In the genomic region with DNA sequence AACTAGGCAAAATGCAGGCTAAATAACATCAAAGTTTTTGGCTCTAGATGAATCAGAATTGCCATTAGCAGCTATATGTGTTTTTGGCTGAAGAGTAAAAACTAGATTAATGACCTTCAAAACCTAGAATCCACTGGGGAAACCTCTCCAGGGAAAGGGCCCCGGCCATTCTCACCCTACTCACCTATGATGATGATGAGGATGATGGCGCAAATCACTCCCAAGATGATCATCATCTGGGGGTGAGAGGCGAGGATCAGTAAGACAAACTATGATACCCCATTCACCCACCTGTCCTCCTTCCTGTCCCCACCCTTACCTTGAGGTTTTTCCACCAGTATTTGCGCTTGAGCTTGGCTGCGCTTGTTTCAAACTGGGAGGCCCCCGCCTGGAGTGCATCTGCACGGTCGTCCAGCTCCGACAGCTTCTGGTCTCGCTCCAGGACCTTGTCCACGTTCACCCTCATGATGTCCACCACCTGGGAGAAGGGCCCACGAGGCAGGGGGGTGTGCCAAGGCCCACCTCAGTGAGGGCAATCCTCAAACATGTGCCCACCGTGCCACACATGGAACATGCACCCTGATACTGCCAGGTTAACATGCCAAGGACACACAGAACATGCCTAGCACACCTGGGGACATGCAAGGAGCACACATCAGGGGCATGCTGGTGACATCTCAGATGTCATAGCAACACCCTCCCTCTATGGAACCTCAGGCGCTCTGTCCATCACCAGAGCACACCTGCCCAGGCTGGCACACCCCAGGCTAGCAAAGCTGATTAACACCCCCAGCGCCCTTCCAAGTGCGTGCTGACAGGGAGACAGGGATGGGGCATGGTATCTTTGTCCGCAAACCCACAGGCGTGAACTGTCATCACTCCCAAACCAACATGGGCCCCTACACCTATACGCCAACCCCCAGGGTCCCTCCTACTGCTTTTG, we compare ENCODE assay signal across 6 cellular contexts. TPM values are rescaled to one million over a fixed set of nuclear protein-coding genes. Genes with fewer than 3 reads are reported as not detected.
DNase-seq lines count a peak whose midpoint lies in the region; ATAC-seq and TF ChIP-seq lines count a peak whose summit lies in the region.

No MANE protein-coding gene starts in this region.

- H3K27me3 ChIP-seq in BE2C (no peaks in the 10 kb centered on the region), layer of hippocampus (ENCODE audit: control insufficient read depth, insufficient read depth, low read length) (no peaks in the 10 kb centered on the region)

- no peaks in the 10 kb centered on the region for H3K9me3 ChIP-seq in BE2C

- intact Hi-C loops in activated B cell treated with CpG ODN at 0.5 μM for 24 hours (cut with micrococcal nuclease), result no loop called here

- peak overlapping the region; percentile 83 for H3K4me3 Mint-ChIP-seq in activated B cell treated with CpG ODN at 0.5 μM for 24 hours

- H3K36me3 Mint-ChIP-seq in activated B cell treated with CpG ODN at 0.5 μM for 24 hours (ENCODE audit: low read depth), result peaks cover 33% of the 10 kb centered on the region

- no peaks in the 10 kb centered on the region for H3K9me3 Mint-ChIP-seq in activated B cell treated with CpG ODN at 0.5 μM for 24 hours

- POLR2A ChIA-PET in activated B cell treated with CpG ODN at 0.5 μM for 24 hours (lab: Charles Lee), result interaction anchor here (1.0 to 15.9 kb wide), 9 partner anchors 10 to 134 kb away, joined by 3 to 385 read pairs (median 6); partner anchors contain the start of genes BORCS6, CTC1 and SLC25A35

- H3K4me3 ChIP-seq in BE2C (ENCODE audit: low read depth, low read length), result peak overlapping the region; percentile 71

- DNase-seq in BE2C (no peak), activated B cell treated with CpG ODN at 0.5 μM for 24 hours (no peak), HCEC 1CT (no peak), NCI-H446 treated with DMSO at 0.1 percent for 48 hours (lab: John Stamatoyannopoulos, UW) (no peak)

- TF ChIP-seq CTCF in BE2C (IDR thresholded peaks at IDR 0.05; ENCODE audit: low read depth, low read length) (no peak), activated B cell treated with CpG ODN at 0.5 μM for 24 hours (IDR thresholded peaks at IDR 0.05) (no peak)

- H3K27me3 Mint-ChIP-seq in activated B cell treated with CpG ODN at 0.5 μM for 24 hours, result no peaks in the 10 kb centered on the region

- no peak for ATAC-seq in activated B cell treated with CpG ODN at 0.5 μM for 24 hours (ENCODE audit: low read depth)
- no peak for ATAC-seq in HG02798 (IDR thresholded peaks at IDR 0.05; ENCODE audit: poor library complexity, unreplicated experiment)

- peaks cover 7% of the 10 kb centered on the region for H3K4me1 ChIP-seq in BE2C

- peak overlapping the region; percentile 99 for H3K27ac ChIP-seq in layer of hippocampus (ENCODE audit: low read depth, low read length)

- CTCF ChIA-PET in activated B cell treated with CpG ODN at 0.5 μM for 24 hours (lab: Charles Lee), result interaction anchor here (1.0 to 2.0 kb wide), 6 partner anchors 12 to 88 kb away, joined by 3 to 5 read pairs (median 3); no protein-coding TSS in a partner anchor

- peaks cover 6% of the 10 kb centered on the region for H3K36me3 ChIP-seq in BE2C

- peaks cover 56% of the 10 kb centered on the region for H3K4me1 Mint-ChIP-seq in activated B cell treated with CpG ODN at 0.5 μM for 24 hours

- peak overlapping the region; percentile 80 for H3K27ac Mint-ChIP-seq in activated B cell treated with CpG ODN at 0.5 μM for 24 hours

RNA-seq across cellular contexts. Expression of gene VAMP2, which starts 1.2 kb away (rescaled TPM):
- 31.2 TPM for polyA plus RNA-seq in BE2C (2012; ENCODE audit: insufficient read depth, insufficient read length, low read depth)
- total RNA-seq in activated B cell treated with CpG ODN at 0.5 μM for 24 hours, result 82.0 and 97.7 TPM in 2 replicates

RNA-seq across cellular contexts. Expression of gene PER1, which starts 9.4 kb away (rescaled TPM):
- 44.7 TPM for polyA plus RNA-seq in BE2C (2012; ENCODE audit: insufficient read depth, insufficient read length, low read depth)
- 40.7 and 45.0 TPM in 2 replicates for total RNA-seq in activated B cell treated with CpG ODN at 0.5 μM for 24 hours

RNA-seq across cellular contexts. Expression of gene TMEM107, which starts 14.6 kb away (rescaled TPM):
- 1.5 TPM for polyA plus RNA-seq in BE2C (2012; ENCODE audit: insufficient read depth, insufficient read length, low read depth)
- total RNA-seq in activated B cell treated with CpG ODN at 0.5 μM for 24 hours, result 17.3 and 20.9 TPM in 2 replicates

RNA-seq across cellular contexts. Expression of gene BORCS6, which starts 28.4 kb away (rescaled TPM):
- 23.4 TPM for polyA plus RNA-seq in BE2C (2012; ENCODE audit: insufficient read depth, insufficient read length, low read depth)
- 12.3 and 12.8 TPM in 2 replicates for total RNA-seq in activated B cell treated with CpG ODN at 0.5 μM for 24 hours

RNA-seq across cellular contexts. Expression of gene HES7, which starts 37.7 kb away (rescaled TPM):
- 4.2 TPM for polyA plus RNA-seq in BE2C (2012; ENCODE audit: insufficient read depth, insufficient read length, low read depth)
- total RNA-seq in activated B cell treated with CpG ODN at 0.5 μM for 24 hours, result 0.12 and 0.49 TPM in 2 replicates
